In genomic region chr5:61306531-61307195, GRCh38 we compare ENCODE assay signal across 8 cellular contexts. TPM values are rescaled to one million over a fixed set of nuclear protein-coding genes. Genes with fewer than 3 reads are reported as not detected.
DNase-seq lines count a peak whose midpoint lies in the region; ATAC-seq and TF ChIP-seq lines count a peak whose summit lies in the region.

No MANE protein-coding gene starts in this region.

- no peaks in the 10 kb centered on the region for H3K4me1 Mint-ChIP-seq in CD8-positive, alpha-beta T cell (ENCODE audit: low read depth)

- H3K27ac Mint-ChIP-seq in CD8-positive, alpha-beta T cell, result no peak overlapping the region

- no peak overlapping the region for H3K4me3 Mint-ChIP-seq in CD8-positive, alpha-beta T cell

- CTCF ChIA-PET in AG04449 (lab: Yijun Ruan, JAX), result interaction anchor here (0.5 to 1.3 kb wide), 3 partner anchors 12 to 629 kb away, joined by 3 read pairs; no protein-coding TSS in a partner anchor
- CTCF ChIA-PET in CD8-positive, alpha-beta T cell (lab: Charles Lee), result no interaction called here

- H3K27ac ChIP-seq in CD8-positive, alpha-beta T cell (ENCODE audit: low read depth, low read length), result no peak overlapping the region

- intact Hi-C loops in CD8-positive, alpha-beta T cell (cut with DNase I, micrococcal nuclease), result no loop called here

- no peaks in the 10 kb centered on the region for H3K4me1 ChIP-seq in CD8-positive, alpha-beta T cell (ENCODE audit: insufficient read depth, low read length)

- H3K36me3 Mint-ChIP-seq in CD8-positive, alpha-beta T cell, result no peaks in the 10 kb centered on the region

- no peak for ATAC-seq in CD8-positive, alpha-beta T cell

- TF ChIP-seq CTCF in AG04449 (IDR thresholded peaks at IDR 0.05; ENCODE audit: insufficient read depth, low read length, missing control alignments) (no peak), choroid plexus epithelial cell (conservative IDR thresholded peaks at IDR 0.05; ENCODE audit: low read depth, low read length) (no peak)
- TF ChIP-seq CTCF in CD8-positive, alpha-beta T cell (IDR thresholded peaks at IDR 0.05), result no peak

- H3K9me3 ChIP-seq in CD8-positive, alpha-beta T cell (ENCODE audit: low read length), result no peaks in the 10 kb centered on the region

- peaks cover 27% of the 10 kb centered on the region for H3K27me3 Mint-ChIP-seq in CD8-positive, alpha-beta T cell (ENCODE audit: low read depth)

- H3K4me3 ChIP-seq in AG04449 (ENCODE audit: low read depth, low read length) (peak overlapping the region; percentile 32), choroid plexus epithelial cell (ENCODE audit: low read depth, low read length) (peak overlapping the region; percentile 27)
- H3K4me3 ChIP-seq in CD8-positive, alpha-beta T cell (ENCODE audit: low read depth, low read length), result no peak overlapping the region

- peaks cover 3% of the 10 kb centered on the region for H3K27me3 ChIP-seq in CD8-positive, alpha-beta T cell (ENCODE audit: insufficient read depth, low read length)

- no peaks in the 10 kb centered on the region for H3K36me3 ChIP-seq in CD8-positive, alpha-beta T cell (ENCODE audit: insufficient read depth, low read length)

- H3K9me3 Mint-ChIP-seq in CD8-positive, alpha-beta T cell, result no peaks in the 10 kb centered on the region

- DNase-seq in AG04449 (ENCODE audit: low read depth, low spot score) (no peak), GM19240 (ENCODE audit: insufficient read length, low spot score) (peak; percentile 50), HPDE6-E6E7 (ENCODE audit: extremely low spot score) (peak; percentile 66), choroid plexus epithelial cell (ENCODE audit: low read depth) (peak; percentile 94), LoVo (ENCODE audit: low spot score) (no peak), globus pallidus (ENCODE audit: low spot score) (no peak), NCI-H510A treated with DMSO at 0.1 percent for 48 hours (lab: John Stamatoyannopoulos, UW) (no peak)
- DNase-seq in CD8-positive, alpha-beta T cell, result no peak

- POLR2A ChIA-PET in AG04449 (lab: Yijun Ruan, JAX), result interaction anchor here (1.0 to 2.2 kb wide), 2 partner anchors 25 to 1097 kb away, joined by 3 to 15 read pairs; partner anchors contain the start of genes DIMT1 and ZSWIM6
- POLR2A ChIA-PET in CD8-positive, alpha-beta T cell (lab: Charles Lee), result no interaction called here

RNA-seq across cellular contexts. Expression of gene ZSWIM6, which starts 25.4 kb away (rescaled TPM):
- total RNA-seq in CD8-positive, alpha-beta T cell, result 1 to 10 TPM; 3.9 to 4.1 TPM

Comparison
In these comparisons a context has a peak if more than half of its experiments do, and no peak if none do; other contexts are left out.
1. DNase-seq: peak in GM19240 (single experiment), HPDE6-E6E7 (single experiment) and choroid plexus epithelial cell (single experiment); none in AG04449 (single experiment), LoVo (single experiment), CD8-positive, alpha-beta T cell (0 of 7), globus pallidus (single experiment) and NCI-H510A treated with DMSO at 0.1 percent for 48 hours (single experiment).